ENCODE assay signal across 1 cellular context in genomic region chr1:153627797-153628626, GRCh38.
TF ChIP-seq lines count a peak whose summit lies in the region.

S100A1 (plus strand) TSS chr1:153628434; CDS start chr1:153630522, 2,088 bp downstream.

TF ChIP-seq in HepG2, 621 proteins besides CTCF, POLR2A, EP300 and RAD21 (continued from another document):
- TF ChIP-seq HNF1A (IDR thresholded peaks at IDR 0.05; ENCODE audit: low read depth) (no peak), HNF1A (CRISPR knock-in tag; IDR thresholded peaks at IDR 0.05; ENCODE audit: borderline replicate concordance) (no peak), ZNF224 (CRISPR knock-in tag; IDR thresholded peaks at IDR 0.05) (0 out of 2 replicates have a peak, but pooled peaks have one; percentile 11), ZNF143 (CRISPR knock-in tag; IDR thresholded peaks at IDR 0.05) (no peak)
